Comparison of ENCODE assay signal across 11 cellular contexts in genomic region chr3:52051444-52051843, GRCh38. TPM values are rescaled to one million over a fixed set of nuclear protein-coding genes. Genes with fewer than 3 reads are reported as not detected.
DNase-seq lines count a peak whose midpoint lies in the region; ATAC-seq and TF ChIP-seq lines count a peak whose summit lies in the region.
"Had no signal": no experiment of that assay in that cellular context is flagged by ENCODE, and none has a peak within 500 bp of the region (broad histone marks: within the 10 kb centered on the region; RNA-seq: fewer than 3 reads in every experiment).

No MANE protein-coding gene starts in this region.

- no peak for DNase-seq in A673 (ENCODE audit: low spot score)
- no peak for DNase-seq in CD8-positive, alpha-beta memory T cell
- DNase-seq in breast epithelium (ENCODE audit: low spot score in 2 of 2), result no peak
- DNase-seq in natural killer cell treated with Interleukin-12 subunit alpha and Interleukin-12 subunit beta and Interleukin-15 and Interleukin-18, amount 100 ng/mL, for 72 hours (ENCODE audit: low spot score), result no peak
- no peak for DNase-seq in erythroblast (lab: John Stamatoyannopoulos, UW)
- DNase-seq in NCI-H524 (lab: John Stamatoyannopoulos, UW), result no peak
- DNase-seq in amygdala (lab: John Stamatoyannopoulos, UW), result no peak
- DNase-seq: mucosa of descending colon, NCI-H1092 had no signal

- H3K27ac ChIP-seq in A673 (ENCODE audit: low read depth, low read length, poor library complexity, severe bottlenecking) (peak overlapping the region; percentile 30), breast epithelium (peak overlapping the region; percentile 87 to 94)
- peak overlapping the region; percentile 67 for H3K27ac ChIP-seq in CD8-positive, alpha-beta memory T cell (ENCODE audit: low read depth, low read length)

- no peaks in the 10 kb centered on the region for H3K9me3 Mint-ChIP-seq in CD8-positive, alpha-beta memory T cell
- no peaks in the 10 kb centered on the region for H3K9me3 Mint-ChIP-seq in natural killer cell treated with Interleukin-12 subunit alpha and Interleukin-12 subunit beta and Interleukin-15 and Interleukin-18, amount 100 ng/mL, for 72 hours
- H3K9me3 Mint-ChIP-seq: activated naive CD4-positive, alpha-beta T cell treated with anti-CD3 and anti-CD28 coated beads, Interleukin-2, amount 50 U/mL, for 72 hours had no signal

- peak overlapping the region; percentile 85 to 91 (median 90) for H3K4me3 Mint-ChIP-seq in CD8-positive, alpha-beta memory T cell
- peak overlapping the region; percentile 87 for H3K4me3 Mint-ChIP-seq in natural killer cell treated with Interleukin-12 subunit alpha and Interleukin-12 subunit beta and Interleukin-15 and Interleukin-18, amount 100 ng/mL, for 72 hours

- H3K4me1 ChIP-seq in A673 (ENCODE audit: insufficient read depth, low read length, poor library complexity, severe bottlenecking) (peaks cover 14% of the 10 kb centered on the region), breast epithelium (peaks cover 16 to 31% of the 10 kb centered on the region in 2 donors)
- H3K4me1 ChIP-seq in CD8-positive, alpha-beta memory T cell (ENCODE audit: insufficient read depth, low read length), result peaks cover 64% of the 10 kb centered on the region

- H3K27ac Mint-ChIP-seq in CD8-positive, alpha-beta memory T cell, result peak overlapping the region; percentile 63 to 99 (median 94)
- H3K27ac Mint-ChIP-seq in natural killer cell treated with Interleukin-12 subunit alpha and Interleukin-12 subunit beta and Interleukin-15 and Interleukin-18, amount 100 ng/mL, for 72 hours, result peak overlapping the region; percentile 95 to 99

- POLR2A ChIA-PET in A673 (lab: Charles Lee; ENCODE audit: low non-redundant PET), result no interaction called here
- POLR2A ChIA-PET in CD8-positive, alpha-beta memory T cell (lab: Charles Lee), result no interaction called here

- H3K4me3 ChIP-seq in A673 (ENCODE audit: low read depth, low read length, poor library complexity, severe bottlenecking), result no peak overlapping the region
- H3K4me3 ChIP-seq in CD8-positive, alpha-beta memory T cell (ENCODE audit: low read length), result peak overlapping the region; percentile 66
- H3K4me3 ChIP-seq in breast epithelium, result peak overlapping the region in 1 of 3 donors; percentile 95
- H3K4me3 ChIP-seq: mucosa of descending colon had no signal

- no peak for TF ChIP-seq POLR2A in breast epithelium (IDR thresholded peaks at IDR 0.05)
- TF ChIP-seq POLR2A in erythroblast (IDR thresholded peaks at IDR 0.05; ENCODE audit: low read length), result no peak

- no peaks in the 10 kb centered on the region for H3K27me3 Mint-ChIP-seq in CD8-positive, alpha-beta memory T cell
- no peaks in the 10 kb centered on the region for H3K27me3 Mint-ChIP-seq in natural killer cell treated with Interleukin-12 subunit alpha and Interleukin-12 subunit beta and Interleukin-15 and Interleukin-18, amount 100 ng/mL, for 72 hours

- CTCF ChIA-PET in A673 (lab: Charles Lee), result interaction anchor here (0.6 kb wide), 1 partner anchor 110 kb away, joined by 4 read pairs; the partner anchor contains the start of gene RRP9
- CTCF ChIA-PET in CD8-positive, alpha-beta memory T cell (lab: Charles Lee), result interaction anchor here (0.8 to 3.0 kb wide), 5 partner anchors 10 to 110 kb away, joined by 3 to 8 read pairs (median 4); partner anchors contain the start of genes PARP3, RPL29 and RRP9

- no peak for ATAC-seq in natural killer cell treated with Interleukin-12 subunit alpha and Interleukin-12 subunit beta and Interleukin-15 and Interleukin-18, amount 100 ng/mL, for 72 hours
- ATAC-seq in GM18867 (IDR thresholded peaks at IDR 0.05; ENCODE audit: unreplicated experiment), result no peak
- ATAC-seq: activated naive CD4-positive, alpha-beta T cell treated with anti-CD3 and anti-CD28 coated beads, Interleukin-2, amount 50 U/mL, for 72 hours; mucosa of descending colon had no signal

- peaks cover 48 to 70% (median 51%) of the 10 kb centered on the region in 3 donors for H3K4me1 Mint-ChIP-seq in CD8-positive, alpha-beta memory T cell
- H3K4me1 Mint-ChIP-seq in natural killer cell treated with Interleukin-12 subunit alpha and Interleukin-12 subunit beta and Interleukin-15 and Interleukin-18, amount 100 ng/mL, for 72 hours (ENCODE audit: low read depth in 2 of 2), result peaks cover 29 to 43% of the 10 kb centered on the region in 2 donors

- intact Hi-C loops in A673 (cut with micrococcal nuclease; ENCODE audit: unreplicated experiment), result loop anchor here (10.0 kb wide), 1 partner anchor 103 kb away; the partner anchor contains the start of gene POC1A
- intact Hi-C loops in breast epithelium (cut with DNase I; ENCODE audit: low total_unique reads), result loop anchor here (10.0 kb wide), 1 partner anchor 47 kb away; no protein-coding TSS in a partner anchor

- no peak for TF ChIP-seq CTCF in A673 (conservative IDR thresholded peaks at IDR 0.05; ENCODE audit: low read depth, low read length)
- TF ChIP-seq CTCF in breast epithelium (IDR thresholded peaks at IDR 0.05), result no peak

- peaks cover 0 to 53% (median 11%) of the 10 kb centered on the region in 3 donors for H3K36me3 Mint-ChIP-seq in CD8-positive, alpha-beta memory T cell
- H3K36me3 Mint-ChIP-seq in natural killer cell treated with Interleukin-12 subunit alpha and Interleukin-12 subunit beta and Interleukin-15 and Interleukin-18, amount 100 ng/mL, for 72 hours, result no peaks in the 10 kb centered on the region

- BruUV-seq in A673 (replicated peaks; lab: Mats Ljungman, UMichigan), result no TSS peak

- H3K27me3 ChIP-seq in A673 (replicated peaks; ENCODE audit: insufficient read depth, low read depth, low read length, poor library complexity) (no peaks in the 10 kb centered on the region), breast epithelium (no peaks in the 10 kb centered on the region)
- no peaks in the 10 kb centered on the region for H3K27me3 ChIP-seq in CD8-positive, alpha-beta memory T cell (ENCODE audit: insufficient read depth, low read length, poor library complexity, severe bottlenecking)

- peaks cover 17% of the 10 kb centered on the region for H3K36me3 ChIP-seq in A673 (ENCODE audit: insufficient read depth, low read length, poor library complexity, severe bottlenecking)
- peaks cover 33% of the 10 kb centered on the region for H3K36me3 ChIP-seq in CD8-positive, alpha-beta memory T cell (ENCODE audit: insufficient read depth, low read length)
- H3K36me3 ChIP-seq in breast epithelium, result no peaks in the 10 kb centered on the region

- H3K9me3 ChIP-seq in A673 (ENCODE audit: low read depth, low read length, poor library complexity, severe bottlenecking), result no peaks in the 10 kb centered on the region
- no peaks in the 10 kb centered on the region for H3K9me3 ChIP-seq in CD8-positive, alpha-beta memory T cell (ENCODE audit: low read length)
- H3K9me3 ChIP-seq in breast epithelium, result no peaks in the 10 kb centered on the region
- H3K9me3 ChIP-seq: mucosa of descending colon had no signal

RNA-seq across cellular contexts. Expression of gene DUSP7, which starts 4.9 kb away (rescaled TPM):
- total RNA-seq in A673 (2021) (17.2 and 20.1 TPM in 2 replicates), breast epithelium (10 to 100 TPM in 1 of 3 donors, 1 to 10 TPM in 2; 7.0 to 11.1 (median 8.6) TPM)
- total RNA-seq in CD8-positive, alpha-beta memory T cell, result 10 to 100 TPM; 26.3 to 27.2 TPM
- polyA plus RNA-seq in CD8-positive, alpha-beta memory T cell, result 7.2 TPM
- total RNA-seq in natural killer cell treated with Interleukin-12 subunit alpha and Interleukin-12 subunit beta and Interleukin-15 and Interleukin-18, amount 100 ng/mL, for 72 hours, result 10 to 100 TPM; 19.4 to 31.0 TPM

RNA-seq across cellular contexts. Expression of gene RPL29, which starts 55.7 kb away (rescaled TPM):
- total RNA-seq in A673 (2021) (613 and 624 TPM in 2 replicates), breast epithelium (1,000 to 10,000 TPM; 1,890 to 2,530 (median 2,229) TPM)
- total RNA-seq in CD8-positive, alpha-beta memory T cell, result 1,000 to 10,000 TPM; 1,367 to 1,382 TPM
- polyA plus RNA-seq in CD8-positive, alpha-beta memory T cell, result 1,261 TPM
- total RNA-seq in natural killer cell treated with Interleukin-12 subunit alpha and Interleukin-12 subunit beta and Interleukin-15 and Interleukin-18, amount 100 ng/mL, for 72 hours, result 100 to 1,000 TPM; 598 to 910 TPM

Comparison
In these comparisons a context has a peak if more than half of its experiments do, and no peak if none do; other contexts are left out.
1. H3K27ac ChIP-seq: peak in every context shown above with its lines; median percentile 90 in breast epithelium; 67 in CD8-positive, alpha-beta memory T cell; 30 in A673.